1 cellular context compared by ENCODE assay signal in genomic region chr5:127518319-127518621, GRCh38.
TF ChIP-seq lines count a peak whose summit lies in the region.

No MANE protein-coding gene starts in this region.

TF ChIP-seq in GM23338, 12 proteins besides CTCF, POLR2A, EP300 and RAD21 (continued from another document):
- TF ChIP-seq ZNF462 (CRISPR knock-in tag; IDR thresholded peaks at IDR 0.05), result no peak
- no peak for TF ChIP-seq CREB1 (CRISPR knock-in tag; IDR thresholded peaks at IDR 0.05; ENCODE audit: low read depth)
- no peak for TF ChIP-seq EZH2phosphoT487 (IDR thresholded peaks at IDR 0.05; ENCODE audit: unreplicated experiment)
- TF ChIP-seq ETS1 (IDR thresholded peaks at IDR 0.05), result no peak
- TF ChIP-seq STAT1 (IDR thresholded peaks at IDR 0.05; ENCODE audit: unreplicated experiment), result no peak
